ENCODE assay signal across 13 cellular contexts in genomic region chr4:17030543-17030942, GRCh38.
DNase-seq lines count a peak whose midpoint lies in the region; ATAC-seq and TF ChIP-seq lines count a peak whose summit lies in the region.
"Had no signal": no experiment of that assay in that cellular context is flagged by ENCODE, and none has a peak within 500 bp of the region (broad histone marks: within the 10 kb centered on the region; RNA-seq: fewer than 3 reads in every experiment).

No MANE protein-coding gene starts in this region.

- H3K9me1 ChIP-seq in IMR-90 (ENCODE audit: insufficient read depth, low read length): peaks cover 27% of the 10 kb centered on the region

- H3K56ac ChIP-seq in IMR-90 (ENCODE audit: extremely low read depth, insufficient read depth, low read length): peak overlapping the region; percentile 72; the same call in 1 of the 2 replicates

- intact Hi-C loops in IMR-90 (cut with micrococcal nuclease) (no loop called here), left lung (cut with DNase I) (no loop called here)

- H3K4me3 ChIP-seq in AG09309 (ENCODE audit: control insufficient read depth, low read depth, low read length) (no peak overlapping the region), IMR-90 (ENCODE audit: insufficient read depth, low read depth, low read length) (no peak overlapping the region), choroid plexus epithelial cell (ENCODE audit: low read depth, low read length) (no peak overlapping the region), left lung (no peak overlapping the region)
- H3K4me3 ChIP-seq: tibial nerve had no signal

- H3K9me3 ChIP-seq in IMR-90 (ENCODE audit: control insufficient read depth, insufficient read depth, low read length) (no peaks in the 10 kb centered on the region), left lung (no peaks in the 10 kb centered on the region)
- H3K9me3 ChIP-seq: tibial nerve had no signal

- TF ChIP-seq CTCF in AG09309 (IDR thresholded peaks at IDR 0.05; ENCODE audit: control insufficient read depth, insufficient read depth, low read depth, low read length, missing control alignments) (no peak), IMR-90 (conservative IDR thresholded peaks at IDR 0.05; ENCODE audit: low read depth, low read length) (no peak), choroid plexus epithelial cell (conservative IDR thresholded peaks at IDR 0.05; ENCODE audit: low read depth, low read length) (no peak), left lung (IDR thresholded peaks at IDR 0.05) (no peak)

- peak overlapping the region; percentile 88 for H2BK5ac ChIP-seq in IMR-90 (ENCODE audit: low read depth, low read length, poor library complexity, severe bottlenecking)

- H3K27me3 ChIP-seq in IMR-90 (ENCODE audit: control insufficient read depth, insufficient read depth, low read length) (no peaks in the 10 kb centered on the region), left lung (no peaks in the 10 kb centered on the region)
- H3K27me3 ChIP-seq: tibial nerve had no signal

- dilution Hi-C loops in IMR-90 (cut with HindIII; ENCODE audit: low sequenced_read_pairs, unreplicated experiment): no loop called here

- BruUV-seq in IMR-90 (replicated peaks; lab: Mats Ljungman, UMichigan): no TSS peak

- peak overlapping the region; percentile 86 for H3K4ac ChIP-seq in IMR-90 (ENCODE audit: low read depth, low read length)

- no peaks in the 10 kb centered on the region for H4K20me1 ChIP-seq in IMR-90 (ENCODE audit: insufficient read depth, low read length)

- H2BK120ac ChIP-seq in IMR-90 (ENCODE audit: low read depth, low read length): peak overlapping the region; percentile 99

- peak overlapping the region; percentile 85; the same call in 1 of the 2 replicates for H4K91ac ChIP-seq in IMR-90 (ENCODE audit: insufficient read depth, low read depth, low read length)

- peak overlapping the region; percentile 77 for H2AFZ ChIP-seq in IMR-90 (replicated peaks; ENCODE audit: low read length, poor library complexity)

- in situ Hi-C loops in IMR-90 (cut with MboI; ENCODE audit: low sequenced_read_pairs): no loop called here

- peak overlapping the region; percentile 86; the same call in 2 of the 3 replicates for H2BK15ac ChIP-seq in IMR-90 (ENCODE audit: low read depth, low read length)

- H3K27ac ChIP-seq in IMR-90 (ENCODE audit: insufficient read depth, low read length): peak overlapping the region; percentile 77; the same call in 1 of the 2 replicates
- no peak overlapping the region for H3K27ac ChIP-seq in left lung
- H3K27ac ChIP-seq: C4-2B, tibial nerve had no signal

- ATAC-seq in IMR-90 (ENCODE audit: low read depth): peak; percentile 59
- peak; percentile 35 for ATAC-seq in left lung
- no peak for ATAC-seq in GM19467 (IDR thresholded peaks at IDR 0.05; ENCODE audit: unreplicated experiment)
- ATAC-seq: activated T-helper 17 cell treated with anti-CD3 and anti-CD28 coated beads, Interleukin-2, amount 50 U/mL, for 72 hours; HepG2 had no signal

- DNase-seq in AG09309 (ENCODE audit: low read depth): peak; percentile 63
- peak; percentile 96 for DNase-seq in IMR-90
- DNase-seq in choroid plexus epithelial cell (ENCODE audit: low read depth): peak; percentile 87
- no peak for DNase-seq in left lung
- no peak for DNase-seq in stimulated activated CD4-positive, alpha-beta T cell treated with anti-CD3 and anti-CD28 coated beads, Interleukin-4, amount 100 ng/mL, for 4 hours
- no peak for DNase-seq in activated CD4-positive, alpha-beta T cell treated with anti-CD3 and anti-CD28 coated beads, Interleukin-2, amount 50 U/mL, for 48 hours
- DNase-seq in globus pallidus (ENCODE audit: low spot score): no peak
- DNase-seq: NCI-H2081 had no signal

- H3K4me1 ChIP-seq in IMR-90 (ENCODE audit: control insufficient read depth, insufficient read depth, low read length): peaks cover 23% of the 10 kb centered on the region
- H3K4me1 ChIP-seq in left lung: no peaks in the 10 kb centered on the region

- peaks cover 0 to 19% of the 10 kb centered on the region in 2 experiments; a peak in 2 of 4 replicates for H3K79me1 ChIP-seq in IMR-90 (ENCODE audit: low read depth in 1 of 2, low read length in 2 of 2)

- H4K8ac ChIP-seq in IMR-90 (ENCODE audit: low read depth in 2 of 2, low read length in 2 of 2): peak overlapping the region; percentile 15 to 81

- WGBS in IMR-90 (ENCODE audit: extremely low coverage in 2 of 2, insufficient read length in 1 of 2), 2 experiments: 38% methylated on average over 1 of the region's 1 CpG; no CpG with 5 or more reads in 1 of the 2 experiments

- H3K23ac ChIP-seq in IMR-90 (ENCODE audit: low read depth, low read length): peak overlapping the region; percentile 68; the same call in 1 of the 2 replicates

- no peaks in the 10 kb centered on the region for H3K36me3 ChIP-seq in IMR-90 (ENCODE audit: control insufficient read depth, insufficient read depth, low read length)
- H3K36me3 ChIP-seq in left lung: no peaks in the 10 kb centered on the region
- H3K36me3 ChIP-seq: tibial nerve had no signal

- peak overlapping the region; percentile 47; the same call in 1 of the 2 replicates for H3K4me2 ChIP-seq in IMR-90 (ENCODE audit: low read depth, low read length)

- peak overlapping the region; percentile 8; the same call in 1 of the 2 replicates for H4K5ac ChIP-seq in IMR-90 (ENCODE audit: low read depth, low read length)

- H3K14ac ChIP-seq in IMR-90 (replicated peaks; ENCODE audit: low read depth, low read length): peak overlapping the region; percentile 95; the same call in 1 of the 2 replicates

- TF ChIP-seq RAD21 in IMR-90 (IDR thresholded peaks at IDR 0.05; ENCODE audit: low read length): no peak

- peak overlapping the region; percentile 86 for H3K18ac ChIP-seq in IMR-90 (ENCODE audit: low read depth, low read length)

- 0 out of 2 replicates have a peak overlapping the region, but pooled peaks have one; percentile 31 for H2AK5ac ChIP-seq in IMR-90 (ENCODE audit: low read depth, low read length)

- H2AK9ac ChIP-seq in IMR-90 (replicated peaks; ENCODE audit: low read depth, low read length, poor library complexity): peak overlapping the region; percentile 70

- CTCF ChIA-PET in IMR-90 (lab: Yijun Ruan, JAX): interaction anchor here (0.7 kb wide), 1 partner anchor 18 kb away, joined by 3 read pairs; no protein-coding TSS in a partner anchor

- POLR2A ChIA-PET in IMR-90 (lab: Charles Lee; ENCODE audit: unreplicated experiment): no interaction called here

- H3K9ac ChIP-seq in IMR-90 (ENCODE audit: low read depth, low read length): no peak overlapping the region

- H2BK20ac ChIP-seq in IMR-90 (ENCODE audit: low read depth, low read length): peak overlapping the region; percentile 95

- TF ChIP-seq POLR2A in IMR-90 (IDR thresholded peaks at IDR 0.05; ENCODE audit: low read depth, low read length): no peak

TF ChIP-seq in IMR-90, 13 proteins besides CTCF, POLR2A, EP300 and RAD21:
- TF ChIP-seq CEBPB (IDR thresholded peaks at IDR 0.05; ENCODE audit: low read depth, low read length) (peak; percentile 87), MAFK (IDR thresholded peaks at IDR 0.05; ENCODE audit: low read depth, low read length) (peak; percentile 69), FOS (IDR thresholded peaks at IDR 0.05; ENCODE audit: low read depth, low read length) (peak; percentile 91), RCOR1 (IDR thresholded peaks at IDR 0.05; ENCODE audit: insufficient replicate concordance, low read length) (no peak), RFX5 (IDR thresholded peaks at IDR 0.05; ENCODE audit: low read depth, low read length) (no peak), NFE2L2 (IDR thresholded peaks at IDR 0.05; ENCODE audit: low read depth, low read length) (peak; percentile 86)

Comparison
In these comparisons a context has a peak if more than half of its experiments do, and no peak if none do; other contexts are left out.
1. DNase-seq: peak in AG09309 (single experiment), IMR-90 (single experiment) and choroid plexus epithelial cell (single experiment); none in left lung (0 of 2), stimulated activated CD4-positive, alpha-beta T cell treated with anti-CD3 and anti-CD28 coated beads, Interleukin-4, amount 100 ng/mL, for 4 hours (0 of 2), activated CD4-positive, alpha-beta T cell treated with anti-CD3 and anti-CD28 coated beads, Interleukin-2, amount 50 U/mL, for 48 hours (0 of 2) and globus pallidus (single experiment).